8 cellular contexts compared by ENCODE assay signal in the genomic region with DNA sequence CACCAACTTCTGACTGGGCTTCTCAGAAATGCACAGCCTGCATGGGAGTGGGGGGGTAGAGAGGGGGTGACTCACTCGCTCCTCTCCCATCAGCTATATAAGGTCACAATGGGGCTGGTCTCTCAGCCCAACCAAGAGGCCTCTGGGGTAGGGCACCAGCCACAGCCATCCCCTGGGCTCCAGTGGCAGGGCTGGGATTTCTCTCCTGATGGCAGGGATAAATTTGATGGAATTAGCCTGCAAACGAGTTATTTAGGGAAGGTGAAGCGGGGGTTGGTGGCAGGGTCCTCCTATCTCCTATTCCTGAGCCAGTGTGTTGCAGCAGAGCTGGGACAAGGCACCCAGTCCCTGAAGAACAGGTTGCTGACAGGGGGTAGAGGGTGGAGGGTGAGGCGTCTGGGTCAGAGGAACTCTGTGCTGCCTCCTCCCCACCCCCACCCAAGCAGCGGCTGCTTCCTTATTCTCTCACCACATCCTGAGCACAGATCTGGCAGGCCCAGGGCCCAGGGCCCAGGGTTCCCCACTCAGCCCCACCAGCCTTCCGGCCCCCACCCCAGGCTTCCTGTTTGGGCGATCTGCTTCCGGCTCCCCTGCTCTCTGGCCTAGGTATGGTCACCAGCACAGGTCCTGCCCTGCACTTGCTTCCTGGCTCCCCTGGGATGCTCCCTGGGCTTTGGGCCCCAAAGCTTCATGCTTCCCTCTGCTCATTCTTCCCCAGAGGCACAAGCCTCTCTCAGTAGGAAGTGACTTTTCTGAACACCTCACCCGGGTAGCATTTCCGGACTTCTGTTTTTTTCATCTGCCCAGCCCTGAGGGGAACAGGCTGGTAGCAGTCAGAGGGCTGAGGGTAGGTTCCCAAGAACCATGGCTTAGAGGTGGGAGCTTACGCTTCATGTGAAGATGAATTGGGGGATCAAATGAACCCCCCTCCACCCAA. TPM values are rescaled to one million over a fixed set of nuclear protein-coding genes. Genes with fewer than 3 reads are reported as not detected.
DNase-seq lines count a peak whose midpoint lies in the region; ATAC-seq, FAIRE-seq and TF ChIP-seq lines count a peak whose summit lies in the region.

No MANE protein-coding gene starts in this region.

- peaks cover 24% of the 10 kb centered on the region for H3K4me1 Mint-ChIP-seq in activated T-helper 2 cell treated with anti-CD3 and anti-CD28 coated beads, Interferon-gamma antibody, Interleukin-2, Interleukin-4, amounts not matched to agents 10 μg/mL and 5 μg/mL and 100 μg/mL, durations not matched to agents 14 hours and 24 hours and 36 hours (ENCODE audit: low read depth)

- intact Hi-C loops in activated T-helper 2 cell treated with anti-CD3 and anti-CD28 coated beads, Interferon-gamma antibody, Interleukin-2, Interleukin-4, amounts not matched to agents 10 μg/mL and 5 μg/mL and 100 μg/mL, durations not matched to agents 14 hours and 24 hours and 36 hours (cut with micrococcal nuclease) = loop anchor here (1.0 to 5.0 kb wide), 10 partner anchors 9 to 355 kb away; a partner anchor contains a TSS

- no peaks in the 10 kb centered on the region for H3K27me3 ChIP-seq in neutrophil

- H3K4me1 ChIP-seq in neutrophil (ENCODE audit: control insufficient read depth in 1 of 2, insufficient read depth in 1 of 2, low read depth in 1 of 2, low read length in 1 of 2) = peaks cover 44 to 66% of the 10 kb centered on the region in 2 experiments

- H3K27ac ChIP-seq in neutrophil = peak overlapping the region; percentile 95

- H3K9me3 ChIP-seq in neutrophil = no peaks in the 10 kb centered on the region

- DNase-seq in GM18507 (ENCODE audit: extremely low spot score, insufficient read length, low read depth) (no peak), RPMI7951 (ENCODE audit: low read depth) (peak; percentile 84), fibroblast of villous mesenchyme (ENCODE audit: low read depth) (peak; percentile 88), stromal cell of bone marrow (ENCODE audit: low read depth) (peak; percentile 76), NCI-H2196 treated with DMSO at 0.1 percent for 48 hours (lab: John Stamatoyannopoulos, UW; ENCODE audit: unreplicated experiment) (no peak)
- peak; percentile 88 for DNase-seq in activated T-helper 2 cell treated with anti-CD3 and anti-CD28 coated beads, Interferon-gamma antibody, Interleukin-2, Interleukin-4, amounts not matched to agents 10 μg/mL and 5 μg/mL and 100 μg/mL, durations not matched to agents 14 hours and 24 hours and 36 hours (ENCODE audit: low spot score)

- H3K27ac Mint-ChIP-seq in activated T-helper 2 cell treated with anti-CD3 and anti-CD28 coated beads, Interferon-gamma antibody, Interleukin-2, Interleukin-4, amounts not matched to agents 10 μg/mL and 5 μg/mL and 100 μg/mL, durations not matched to agents 14 hours and 24 hours and 36 hours = peak overlapping the region; percentile 96

- H3K27me3 Mint-ChIP-seq in activated T-helper 2 cell treated with anti-CD3 and anti-CD28 coated beads, Interferon-gamma antibody, Interleukin-2, Interleukin-4, amounts not matched to agents 10 μg/mL and 5 μg/mL and 100 μg/mL, durations not matched to agents 14 hours and 24 hours and 36 hours (ENCODE audit: low read depth) = no peaks in the 10 kb centered on the region

- H3K9me3 Mint-ChIP-seq in activated T-helper 2 cell treated with anti-CD3 and anti-CD28 coated beads, Interferon-gamma antibody, Interleukin-2, Interleukin-4, amounts not matched to agents 10 μg/mL and 5 μg/mL and 100 μg/mL, durations not matched to agents 14 hours and 24 hours and 36 hours = no peaks in the 10 kb centered on the region

- peak overlapping the region; percentile 97 for H3K4me3 Mint-ChIP-seq in activated T-helper 2 cell treated with anti-CD3 and anti-CD28 coated beads, Interferon-gamma antibody, Interleukin-2, Interleukin-4, amounts not matched to agents 10 μg/mL and 5 μg/mL and 100 μg/mL, durations not matched to agents 14 hours and 24 hours and 36 hours (ENCODE audit: low read depth)

- H3K36me3 Mint-ChIP-seq in activated T-helper 2 cell treated with anti-CD3 and anti-CD28 coated beads, Interferon-gamma antibody, Interleukin-2, Interleukin-4, amounts not matched to agents 10 μg/mL and 5 μg/mL and 100 μg/mL, durations not matched to agents 14 hours and 24 hours and 36 hours (ENCODE audit: low read depth) = peaks cover 80% of the 10 kb centered on the region

- peaks cover 48% of the 10 kb centered on the region for H3K36me3 ChIP-seq in neutrophil

- peak overlapping the region; percentile 91 for H3K4me3 ChIP-seq in fibroblast of villous mesenchyme (ENCODE audit: low read depth, low read length)
- peak overlapping the region; percentile 95 to 100 for H3K4me3 ChIP-seq in neutrophil (ENCODE audit: low read depth in 1 of 2, low read length in 1 of 2)

- ATAC-seq in HG02970 (IDR thresholded peaks at IDR 0.05; ENCODE audit: low FRiP score, unreplicated experiment) = peak; percentile 32

- peak; percentile 92 for FAIRE-seq in GM18507 (lab: Jason Lieb, UNC)

- TF ChIP-seq CTCF in fibroblast of villous mesenchyme (IDR thresholded peaks at IDR 0.05; ENCODE audit: insufficient read depth, low read depth, low read length) (no peak), neutrophil (IDR thresholded peaks at IDR 0.05) (peak; percentile 38)

RNA-seq across cellular contexts. Expression of a gene that starts 4.0 kb away (rescaled TPM):
- total RNA-seq in RPMI7951 (2014; rRNA removed; shearing (Covaris generic)) = 77.4 and 83.9 TPM in 2 replicates
- 137 and 144 TPM in 2 replicates for total RNA-seq in activated T-helper 2 cell treated with anti-CD3 and anti-CD28 coated beads, Interferon-gamma antibody, Interleukin-2, Interleukin-4, amounts not matched to agents 10 μg/mL and 5 μg/mL and 100 μg/mL, durations not matched to agents 14 hours and 24 hours and 36 hours
- total RNA-seq in fibroblast of villous mesenchyme = 56.6 and 59.3 TPM in 2 replicates

RNA-seq across cellular contexts. Expression of a gene that starts 8.3 kb away (rescaled TPM):
- total RNA-seq in RPMI7951 (2014; rRNA removed; shearing (Covaris generic)) = 18.2 and 29.2 TPM in 2 replicates
- total RNA-seq in activated T-helper 2 cell treated with anti-CD3 and anti-CD28 coated beads, Interferon-gamma antibody, Interleukin-2, Interleukin-4, amounts not matched to agents 10 μg/mL and 5 μg/mL and 100 μg/mL, durations not matched to agents 14 hours and 24 hours and 36 hours = 23.1 and 24.2 TPM in 2 replicates
- total RNA-seq in fibroblast of villous mesenchyme = 3.5 and 5.5 TPM in 2 replicates

RNA-seq across cellular contexts. Expression of a gene that starts 9.6 kb away (rescaled TPM):
- 32.2 and 36.8 TPM in 2 replicates for total RNA-seq in RPMI7951 (2014; rRNA removed; shearing (Covaris generic))
- total RNA-seq in activated T-helper 2 cell treated with anti-CD3 and anti-CD28 coated beads, Interferon-gamma antibody, Interleukin-2, Interleukin-4, amounts not matched to agents 10 μg/mL and 5 μg/mL and 100 μg/mL, durations not matched to agents 14 hours and 24 hours and 36 hours = 48.4 and 48.5 TPM in 2 replicates
- 32.0 and 32.2 TPM in 2 replicates for total RNA-seq in fibroblast of villous mesenchyme

RNA-seq across cellular contexts. Expression of a gene that starts 34.6 kb away (rescaled TPM):
- total RNA-seq in RPMI7951 (2014; rRNA removed; shearing (Covaris generic)) = 6.4 and 13.6 TPM in 2 replicates
- 88.3 and 96.6 TPM in 2 replicates for total RNA-seq in activated T-helper 2 cell treated with anti-CD3 and anti-CD28 coated beads, Interferon-gamma antibody, Interleukin-2, Interleukin-4, amounts not matched to agents 10 μg/mL and 5 μg/mL and 100 μg/mL, durations not matched to agents 14 hours and 24 hours and 36 hours
- 3.2 and 4.7 TPM in 2 replicates for total RNA-seq in fibroblast of villous mesenchyme

RNA-seq across cellular contexts. Expression of a gene that starts 35.5 kb away (rescaled TPM):
- 7.1 and 7.4 TPM in 2 replicates for total RNA-seq in RPMI7951 (2014; rRNA removed; shearing (Covaris generic))
- total RNA-seq in activated T-helper 2 cell treated with anti-CD3 and anti-CD28 coated beads, Interferon-gamma antibody, Interleukin-2, Interleukin-4, amounts not matched to agents 10 μg/mL and 5 μg/mL and 100 μg/mL, durations not matched to agents 14 hours and 24 hours and 36 hours = 23.1 and 28.2 TPM in 2 replicates
- 4.8 and 9.9 TPM in 2 replicates for total RNA-seq in fibroblast of villous mesenchyme

Comparison
In these comparisons a context has a peak if more than half of its experiments do, and no peak if none do; other contexts are left out.
1. DNase-seq: peak in RPMI7951 (single experiment), activated T-helper 2 cell treated with anti-CD3 and anti-CD28 coated beads, Interferon-gamma antibody, Interleukin-2, Interleukin-4, amounts not matched to agents 10 μg/mL and 5 μg/mL and 100 μg/mL, durations not matched to agents 14 hours and 24 hours and 36 hours (single experiment), fibroblast of villous mesenchyme (single experiment) and stromal cell of bone marrow (single experiment); none in GM18507 (single experiment) and NCI-H2196 treated with DMSO at 0.1 percent for 48 hours (single experiment).